8 cellular contexts compared by ENCODE assay signal in genomic region chr3:138834359-138835176, GRCh38. TPM values are rescaled to one million over a fixed set of nuclear protein-coding genes. Genes with fewer than 3 reads are reported as not detected.
DNase-seq lines count a peak whose midpoint lies in the region; ATAC-seq and TF ChIP-seq lines count a peak whose summit lies in the region.

TSS of gene PIK3CB (minus strand) at chr3:138834928. CDS start at chr3:138759343, 75,585 bp downstream.

- no peaks in the 10 kb centered on the region for H3K27me3 ChIP-seq in NT2/D1 (ENCODE audit: insufficient read depth, insufficient read length)

- peaks cover 8% of the 10 kb centered on the region for H3K36me3 ChIP-seq in NT2/D1 (ENCODE audit: insufficient read depth, insufficient read length, low read length)
- no peaks in the 10 kb centered on the region for H3K36me3 ChIP-seq in mucosa of descending colon (ENCODE audit: low read depth)

- H3K9me3 ChIP-seq in NT2/D1 (ENCODE audit: insufficient read depth, low read length) = no peaks in the 10 kb centered on the region
- no peaks in the 10 kb centered on the region for H3K9me3 ChIP-seq in mucosa of descending colon

- intact Hi-C loops in mucosa of descending colon (cut with DNase I, micrococcal nuclease) = loop anchor here in 1 of 2 donors (10.0 kb wide), 1 partner anchor 80 kb away; no protein-coding TSS in a partner anchor

- peak; percentile 94 for DNase-seq in COR-L47 (lab: John Stamatoyannopoulos, UW)
- DNase-seq in GM20000 (ENCODE audit: low spot score) = peak; percentile 95
- DNase-seq in HUDEP-2 (lab: John Stamatoyannopoulos, UW; ENCODE audit: unreplicated experiment in 76 of 76) = peak in 75 of 76 experiments; percentile 24 to 92 (median 78)
- peak; percentile 76 for DNase-seq in NT2/D1 (ENCODE audit: low read depth, low spot score)
- peak; percentile 88 for DNase-seq in activated CD8-positive, alpha-beta memory T cell treated with anti-CD3 and anti-CD28 coated beads, Interleukin-2, amount 50 U/mL, for 4 hours
- peak; percentile 93 to 95 (median 94) for DNase-seq in mucosa of descending colon
- peak; percentile 83 for DNase-seq in stimulated activated CD8-positive, alpha-beta memory T cell treated with anti-CD3 and anti-CD28 coated beads, Interleukin-4, amount 100 ng/mL, for 24 hours (ENCODE audit: low read depth)

- peak; percentile 96 for ATAC-seq in mucosa of descending colon

- in situ Hi-C loops in endometrial microvascular endothelial cells (cut with HindIII; ENCODE audit: inconsistent ontology term, low pct_unique_long_range_greater_than_20kb, low sequenced_read_pairs) = no loop called here

- H3K4me1 ChIP-seq in NT2/D1 (ENCODE audit: insufficient read depth, insufficient read length) = no peaks in the 10 kb centered on the region
- peaks cover 16% of the 10 kb centered on the region for H3K4me1 ChIP-seq in mucosa of descending colon (ENCODE audit: low read depth)

- H3K9ac ChIP-seq in NT2/D1 (ENCODE audit: insufficient read length, low read depth) = peak within 1 kb of the TSS; percentile 100

- H3K4me3 ChIP-seq in NT2/D1 (ENCODE audit: insufficient read length, low read depth) = peak within 1 kb of the TSS; percentile 94
- H3K4me3 ChIP-seq in mucosa of descending colon = peak within 1 kb of the TSS; percentile 86

- TF ChIP-seq CTCF in GM20000 (IDR thresholded peaks at IDR 0.05; ENCODE audit: extremely low read depth, missing control alignments) = peak; percentile 35
- TF ChIP-seq CTCF in mucosa of descending colon (IDR thresholded peaks at IDR 0.05) = no peak

RNA-seq across cellular contexts. Expression of gene PIK3CB, which starts in this region (rescaled TPM):
- total RNA-seq in endometrial microvascular endothelial cells (ENCODE audit: inconsistent ontology term) = 29.4 TPM
- total RNA-seq in mucosa of descending colon = 10 to 100 TPM; 44.3 to 57.9 (median 51.8) TPM

Comparison
In these comparisons a context has a peak if more than half of its experiments do, and no peak if none do; other contexts are left out.
1. Peak in every context shown above with its lines: DNase-seq, ATAC-seq and H3K4me3 ChIP-seq.